In genomic region chr9:96603305-96604004, GRCh38 we compare ENCODE assay signal across 11 cellular contexts. TPM values are rescaled to one million over a fixed set of nuclear protein-coding genes. Genes with fewer than 3 reads are reported as not detected.
A peak's percentile ranks its signal among the peaks of the same experiment; 100 is the strongest.
DNase-seq lines count a peak whose midpoint lies in the region; ATAC-seq, FAIRE-seq and TF ChIP-seq lines count a peak whose summit lies in the region.
"Had no signal": no experiment of that assay in that cellular context is flagged by ENCODE, and none has a peak within 500 bp of the region (broad histone marks: within the 10 kb centered on the region; RNA-seq: fewer than 3 reads in every experiment).

No MANE protein-coding gene starts in this region.

- H3K9me1 ChIP-seq in K562 (ENCODE audit: control insufficient read depth, insufficient read depth, low read length): no peaks in the 10 kb centered on the region

- TF ChIP-seq CTCF in C4-2B (conservative IDR thresholded peaks at IDR 0.05) (no peak), K562 (IDR thresholded peaks at IDR 0.05 in 2 of 3, conservative IDR thresholded peaks at IDR 0.05 in 1 of 3; ENCODE audit: insufficient read depth in 2 of 3, low read depth in 1 of 3, low read length in 3 of 3) (no peak), left lung (IDR thresholded peaks at IDR 0.05) (no peak)

- peaks cover 5% of the 10 kb centered on the region in 2 experiments; a peak in 2 of 5 replicates for H3K27me3 ChIP-seq in K562 (ENCODE audit: control insufficient read depth in 2 of 2, insufficient read depth in 2 of 2, low read length in 2 of 2)
- no peaks in the 10 kb centered on the region for H3K27me3 ChIP-seq in trophoblast cell (ENCODE audit: insufficient read depth, low read length)
- no peaks in the 10 kb centered on the region for H3K27me3 ChIP-seq in left lung

- H3K36me3 ChIP-seq in K562 (ENCODE audit: control insufficient read depth, insufficient read depth, low read length) (no peaks in the 10 kb centered on the region), trophoblast cell (ENCODE audit: control insufficient read depth in 1 of 2, insufficient read depth in 2 of 2, low read length in 2 of 2) (no peaks in the 10 kb centered on the region), left lung (no peaks in the 10 kb centered on the region)

- H4K20me1 ChIP-seq in K562 (replicated peaks; ENCODE audit: control insufficient read depth, insufficient read depth, low read length): no peaks in the 10 kb centered on the region

- H3K27ac ChIP-seq in C4-2B: peak overlapping the region; percentile 26; the same call in 1 of the 2 replicates
- no peak overlapping the region for H3K27ac ChIP-seq in K562 (ENCODE audit: extremely low read depth, low read depth, low read length)
- H3K27ac ChIP-seq in trophoblast cell (ENCODE audit: low read depth, low read length): no peak overlapping the region
- no peak overlapping the region for H3K27ac ChIP-seq in left lung

- H4K8ac ChIP-seq in trophoblast cell (ENCODE audit: low read depth, low read length): no peak overlapping the region

- no peak for DNase-seq in K562 (ENCODE audit: extremely low read depth in 1 of 4, low spot score in 3 of 4)
- DNase-seq in left ventricle myocardium superior: no peak
- DNase-seq in sciatic nerve (ENCODE audit: low spot score): no peak
- DNase-seq in NCI-H146 treated with DMSO at 0.1 percent for 48 hours (lab: John Stamatoyannopoulos, UW; ENCODE audit: unreplicated experiment): no peak
- no peak for DNase-seq in trophoblast cell
- DNase-seq in left lung: no peak
- no peak for DNase-seq in activated gamma-delta T cell treated with Interleukin-2 at 50 U/mL for 16 hours
- DNase-seq: SK-N-SH; stimulated activated naive B cell treated with anti-CD40 and anti-IgM and Interleukin-4, amounts not matched to agents 10 μg/mL and 1 μg/mL and 100 μg/mL, for 72 hours had no signal

- no peak overlapping the region for H3K9ac ChIP-seq in K562 (ENCODE audit: insufficient read depth in 1 of 2, low read depth in 2 of 2, low read length in 2 of 2)
- H3K9ac ChIP-seq in trophoblast cell (ENCODE audit: low read length): no peak overlapping the region
- H3K9ac ChIP-seq: SK-N-SH had no signal

- no peak overlapping the region for H2BK5ac ChIP-seq in trophoblast cell (ENCODE audit: low read depth, low read length, poor library complexity)

- H3K9me3 ChIP-seq in K562 (replicated peaks; ENCODE audit: control insufficient read depth, insufficient read depth, low read depth, low read length): no peaks in the 10 kb centered on the region
- H3K9me3 ChIP-seq in trophoblast cell (ENCODE audit: insufficient read depth, low read depth, low read length): no peaks in the 10 kb centered on the region
- H3K9me3 ChIP-seq in left lung: no peaks in the 10 kb centered on the region
- H3K9me3 ChIP-seq: SK-N-SH had no signal

- H3K14ac ChIP-seq in trophoblast cell (ENCODE audit: low read length): no peak overlapping the region

- no peak for ATAC-seq in K562
- ATAC-seq in left ventricle myocardium superior: peak; percentile 82
- peak; percentile 79 for ATAC-seq in sciatic nerve
- ATAC-seq in left lung: no peak
- ATAC-seq: stimulated activated naive B cell treated with anti-CD40 and anti-IgM and Interleukin-4, amounts not matched to agents 10 μg/mL and 1 μg/mL and 100 μg/mL, for 72 hours had no signal

- TF ChIP-seq POLR2A in K562 (conservative IDR thresholded peaks at IDR 0.05): no peak

- in situ Hi-C loops in K562 (cut with MboI): no loop called here

- H3K4ac ChIP-seq in trophoblast cell (ENCODE audit: low read depth, low read length): no peak overlapping the region

- H4K91ac ChIP-seq in trophoblast cell (ENCODE audit: low read depth, low read length): no peak overlapping the region

- no TSS peak for BruUV-seq in K562 (replicated peaks; lab: Mats Ljungman, UMichigan)

- TF ChIP-seq RAD21 in K562 (CRISPR knock-in tag; conservative IDR thresholded peaks at IDR 0.05 in 1 of 2, IDR thresholded peaks at IDR 0.05 in 1 of 2): no peak

- H3K79me2 ChIP-seq in K562 (ENCODE audit: control insufficient read depth, insufficient read depth, low read length) (no peaks in the 10 kb centered on the region), trophoblast cell (ENCODE audit: control insufficient read depth, insufficient read depth, low read length, poor library complexity) (peaks cover 1% of the 10 kb centered on the region)

- 37% methylated on average over 8 of the region's 8 CpGs for WGBS in K562 (ENCODE audit: insufficient coverage, low coverage, missing lambda C conversion rate)
- whole genome bisulfite sequencing in trophoblast cell (ENCODE audit: extremely low coverage, insufficient coverage, insufficient read length): no CpG with 5 or more reads among the region's 8 CpGs

- CTCF ChIA-PET in K562 (lab: Yijun Ruan, JAX; ENCODE audit: low intra/inter-chr PET ratio): no interaction called here

- H3K4me3 ChIP-seq in K562: no peak overlapping the region
- H3K4me3 ChIP-seq in trophoblast cell (ENCODE audit: low read depth, low read length): no peak overlapping the region
- no peak overlapping the region for H3K4me3 ChIP-seq in left lung

- no peak overlapping the region for H3K23ac ChIP-seq in trophoblast cell (ENCODE audit: low read length)

- H3K4me2 ChIP-seq in K562 (ENCODE audit: insufficient read depth, low read length): no peak overlapping the region
- H3K4me2 ChIP-seq in trophoblast cell (ENCODE audit: low read length): no peak overlapping the region
- H3K4me2 ChIP-seq: SK-N-SH had no signal

- no peak overlapping the region for H2AFZ ChIP-seq in K562 (ENCODE audit: low read depth, low read length)
- H2AFZ ChIP-seq in trophoblast cell (ENCODE audit: insufficient read depth, low read length, poor library complexity): no peak overlapping the region

- FAIRE-seq in K562 (lab: Jason Lieb, UNC): no peak
- FAIRE-seq: D721Med had no signal

- H3K18ac ChIP-seq in trophoblast cell (ENCODE audit: low read length): no peak overlapping the region

- H4K12ac ChIP-seq in trophoblast cell (ENCODE audit: low read depth, low read length): no peak overlapping the region

- no peak overlapping the region for H2BK120ac ChIP-seq in trophoblast cell (ENCODE audit: insufficient read depth, low read length, poor library complexity)

- intact Hi-C loops in K562 (cut with micrococcal nuclease) (no loop called here), left ventricle myocardium superior (cut with micrococcal nuclease) (no loop called here), sciatic nerve (cut with DNase I) (no loop called here), left lung (cut with DNase I) (no loop called here)

- H3K79me1 ChIP-seq in trophoblast cell (ENCODE audit: low read length): peaks cover 1% of the 10 kb centered on the region

- no peak overlapping the region for H2BK12ac ChIP-seq in trophoblast cell (ENCODE audit: low read length)

- no peak overlapping the region for H2AK5ac ChIP-seq in trophoblast cell (ENCODE audit: low read length)

- TF ChIP-seq EP300 in K562 (IDR thresholded peaks at IDR 0.05; ENCODE audit: low read length): no peak

- H3K4me1 ChIP-seq in K562 (replicated peaks in 1 of 2; ENCODE audit: control insufficient read depth in 2 of 2, insufficient read depth in 2 of 2, low read length in 2 of 2) (no peaks in the 10 kb centered on the region), trophoblast cell (ENCODE audit: control insufficient read depth in 1 of 2, insufficient read depth in 2 of 2, low read length in 2 of 2) (peaks cover 2 to 3% of the 10 kb centered on the region in 2 experiments), left lung (peaks cover 0 to 4% of the 10 kb centered on the region in 2 donors)

- POLR2A ChIA-PET in K562 (lab: Yijun Ruan, JAX): interaction anchor here (0.5 to 1.3 kb wide), 3 partner anchors 8 to 80 kb away, joined by 3 to 4 read pairs (median 3); no protein-coding TSS in a partner anchor

RNA-seq across cellular contexts. Expression of gene CDC14B, which starts 16.2 kb away (rescaled TPM):
- total RNA-seq in K562 (2011; cell fraction: chromatin; rRNA removed; ENCODE audit: low replicate concordance): 7.4 and 20.5 TPM in 2 replicates
- total RNA-seq in K562 (2011; cell fraction: nucleolus; rRNA removed): 3.8 and 4.8 TPM in 2 replicates
- total RNA-seq in K562 (2011; cell fraction: nucleoplasm; rRNA removed): 7.4 and 9.8 TPM in 2 replicates
- 2.2 and 2.4 TPM in 2 replicates for total RNA-seq in K562 (2014; rRNA removed)
- total RNA-seq in K562 (2014; rRNA removed; fragmentation: Illumina TruSeq; extraction: Trizol): 6.0 and 6.4 TPM in 2 replicates
- 3.3 and 3.4 TPM in 2 replicates for total RNA-seq in K562 (2015; rRNA removed; fragmentation: Illumina TruSeq; extraction: Trizol)
- 5.8 and 6.4 TPM in 2 replicates for total RNA-seq in K562 (2021)
- 4.3 and 4.5 TPM in 2 replicates for polyA plus RNA-seq in K562 (2011; rRNA removed)
- polyA plus RNA-seq in K562 (2011; cell fraction: cytosol; rRNA removed): 1.8 and 2.9 TPM in 2 replicates
- polyA plus RNA-seq in K562 (2011; cell fraction: nucleus; rRNA removed): 6.7 and 6.8 TPM in 2 replicates
- 4.0 and 6.7 TPM in 2 replicates for polyA plus RNA-seq in K562 (2012)
- polyA plus RNA-seq in K562 (2014; fragmentation: Illumina TruSeq; extraction: Trizol): 4.7 and 5.6 TPM in 2 replicates
- polyA plus RNA-seq in K562 (2014; fragmentation: Nextera tagmentation; extraction: Ambion mirVana): 1 to 10 TPM; 1.4 to 1.5 TPM
- polyA plus RNA-seq in K562 (2014; rRNA removed): 3.8 and 5.2 TPM in 2 replicates
- polyA minus RNA-seq in K562 (2011; rRNA and poly(A)+ RNA removed): 11.5 and 12.4 TPM in 2 replicates
- polyA minus RNA-seq in K562 (2011; cell fraction: cytosol; rRNA and poly(A)+ RNA removed): 3.5 and 4.5 TPM in 2 replicates
- 4.2 and 4.4 TPM in 2 replicates for polyA minus RNA-seq in K562 (2011; cell fraction: nucleus; rRNA and poly(A)+ RNA removed)
- 18.1 TPM for total RNA-seq in left ventricle myocardium superior
- total RNA-seq in sciatic nerve: 45.1 TPM
- polyA plus RNA-seq in trophoblast cell (2013): 18.9 and 20.1 TPM in 2 replicates
- total RNA-seq in left lung: 10 to 100 TPM; 10.5 to 17.1 TPM

RNA-seq across cellular contexts. Expression of gene PRXL2C, which starts 51.7 kb away (rescaled TPM):
- total RNA-seq in K562 (2011; cell fraction: chromatin; rRNA removed; ENCODE audit: low replicate concordance): 3.6 and 4.6 TPM in 2 replicates
- 3.3 and 4.3 TPM in 2 replicates for total RNA-seq in K562 (2011; cell fraction: nucleolus; rRNA removed)
- 4.8 and 7.6 TPM in 2 replicates for total RNA-seq in K562 (2011; cell fraction: nucleoplasm; rRNA removed)
- total RNA-seq in K562 (2014; rRNA removed): 10.6 and 12.0 TPM in 2 replicates
- total RNA-seq in K562 (2014; rRNA removed; fragmentation: Illumina TruSeq; extraction: Trizol): 14.6 and 14.7 TPM in 2 replicates
- 14.1 and 15.3 TPM in 2 replicates for total RNA-seq in K562 (2015; rRNA removed; fragmentation: Illumina TruSeq; extraction: Trizol)
- total RNA-seq in K562 (2021): 13.4 and 15.2 TPM in 2 replicates
- polyA plus RNA-seq in K562 (2011; rRNA removed): 9.9 and 13.6 TPM in 2 replicates
- polyA plus RNA-seq in K562 (2011; cell fraction: cytosol; rRNA removed): 4.1 and 5.5 TPM in 2 replicates
- 2.7 and 3.9 TPM in 2 replicates for polyA plus RNA-seq in K562 (2011; cell fraction: nucleus; rRNA removed)
- 5.9 and 8.8 TPM in 2 replicates for polyA plus RNA-seq in K562 (2012)
- 9.0 and 9.3 TPM in 2 replicates for polyA plus RNA-seq in K562 (2014; fragmentation: Illumina TruSeq; extraction: Trizol)
- 1 to 10 TPM; 3.6 to 3.7 TPM for polyA plus RNA-seq in K562 (2014; fragmentation: Nextera tagmentation; extraction: Ambion mirVana)
- polyA plus RNA-seq in K562 (2014; rRNA removed): 8.1 and 8.9 TPM in 2 replicates
- 6.2 and 7.3 TPM in 2 replicates for polyA minus RNA-seq in K562 (2011; rRNA and poly(A)+ RNA removed)
- polyA minus RNA-seq in K562 (2011; cell fraction: cytosol; rRNA and poly(A)+ RNA removed): 5.8 and 5.9 TPM in 2 replicates
- polyA minus RNA-seq in K562 (2011; cell fraction: nucleus; rRNA and poly(A)+ RNA removed): 3.3 and 3.5 TPM in 2 replicates
- total RNA-seq in left ventricle myocardium superior: 24.5 TPM
- 21.0 TPM for total RNA-seq in sciatic nerve
- polyA plus RNA-seq in trophoblast cell (2013): 6.6 and 7.1 TPM in 2 replicates
- total RNA-seq in left lung: 10 to 100 TPM; 18.2 to 31.9 TPM

Comparison
In these comparisons a context has a peak if more than half of its experiments do, and no peak if none do; other contexts are left out.
1. ATAC-seq: peak in left ventricle myocardium superior (single experiment) and sciatic nerve (single experiment); none in K562 (single experiment) and left lung (single experiment).